ENCODE assay signal across 15 cellular contexts in the genomic region with DNA sequence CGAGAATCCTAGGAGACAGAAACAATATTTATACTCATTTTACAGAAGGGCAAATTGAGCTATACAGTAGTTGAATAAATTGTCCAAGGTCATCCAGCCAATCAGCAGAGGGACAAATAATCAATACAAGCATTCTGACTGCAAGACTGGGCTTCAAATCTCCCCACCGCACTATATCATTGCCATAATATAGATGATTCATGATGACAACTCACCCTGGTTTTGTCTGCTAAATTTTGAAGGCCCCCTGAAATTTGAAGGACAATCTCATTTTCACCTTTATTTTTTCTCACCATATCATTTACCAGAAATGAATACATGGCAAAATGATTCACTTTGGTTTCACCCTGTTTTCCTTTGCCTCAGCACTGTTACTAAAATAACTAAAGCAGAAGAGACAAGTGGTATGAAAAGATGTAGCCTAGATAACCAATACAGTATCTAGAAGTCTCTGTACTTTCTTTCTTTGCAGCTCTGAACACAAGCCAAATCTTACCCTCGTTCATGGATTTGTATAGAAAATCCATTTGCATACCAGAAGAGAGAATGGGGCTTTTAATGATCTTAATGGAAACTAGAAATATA.
DNase-seq lines count a peak whose midpoint lies in the region; FAIRE-seq and TF ChIP-seq lines count a peak whose summit lies in the region.
"Had no signal": no experiment of that assay in that cellular context is flagged by ENCODE, and none has a peak within 500 bp of the region (broad histone marks: within the 10 kb centered on the region; RNA-seq: fewer than 3 reads in every experiment).

No MANE protein-coding gene starts in this region.

- no peak overlapping the region for H3K4me3 Mint-ChIP-seq in activated T-cell treated with anti-CD3 and anti-CD28 coated beads, Interleukin-2, amount 50 U/mL, for 24 hours
- H3K4me3 Mint-ChIP-seq in stimulated activated naive CD8-positive, alpha-beta T cell treated with anti-CD3 and anti-CD28 coated beads, Interleukin-15, Interleukin-2, amounts not matched to agents 100 ng/mL and 50 ng/mL, for 24 hours: no peak overlapping the region
- H3K4me3 Mint-ChIP-seq: CD14-positive monocyte; CD8-positive, alpha-beta memory T cell had no signal

- H3K9me3 Mint-ChIP-seq in activated T-cell treated with anti-CD3 and anti-CD28 coated beads, Interleukin-2, amount 50 U/mL, for 24 hours: no peaks in the 10 kb centered on the region
- no peaks in the 10 kb centered on the region for H3K9me3 Mint-ChIP-seq in stimulated activated naive CD8-positive, alpha-beta T cell treated with anti-CD3 and anti-CD28 coated beads, Interleukin-15, Interleukin-2, amounts not matched to agents 100 ng/mL and 50 ng/mL, for 24 hours

- peaks cover 31% of the 10 kb centered on the region for H3K4me1 Mint-ChIP-seq in activated T-cell treated with anti-CD3 and anti-CD28 coated beads, Interleukin-2, amount 50 U/mL, for 24 hours (ENCODE audit: low read depth)
- H3K4me1 Mint-ChIP-seq in stimulated activated naive CD8-positive, alpha-beta T cell treated with anti-CD3 and anti-CD28 coated beads, Interleukin-15, Interleukin-2, amounts not matched to agents 100 ng/mL and 50 ng/mL, for 24 hours (ENCODE audit: low read depth): peaks cover 47% of the 10 kb centered on the region
- H3K4me1 Mint-ChIP-seq: CD14-positive monocyte had no signal

- H3K36me3 Mint-ChIP-seq in activated T-cell treated with anti-CD3 and anti-CD28 coated beads, Interleukin-2, amount 50 U/mL, for 24 hours (ENCODE audit: low read depth): no peaks in the 10 kb centered on the region
- peaks cover 4% of the 10 kb centered on the region for H3K36me3 Mint-ChIP-seq in stimulated activated naive CD8-positive, alpha-beta T cell treated with anti-CD3 and anti-CD28 coated beads, Interleukin-15, Interleukin-2, amounts not matched to agents 100 ng/mL and 50 ng/mL, for 24 hours (ENCODE audit: low read depth)
- H3K36me3 Mint-ChIP-seq: CD14-positive monocyte; CD8-positive, alpha-beta memory T cell had no signal

- no peak for DNase-seq in activated T-cell treated with anti-CD3 and anti-CD28 coated beads, Interleukin-2, amount 50 U/mL, for 24 hours
- DNase-seq in activated T-cell treated with anti-CD3 and anti-CD28 coated beads, Interleukin-2, amount 50 U/mL, for 1 hour: no peak
- no peak for DNase-seq in GM12892 (ENCODE audit: insufficient read length)
- peak; percentile 15 to 17 for DNase-seq in NCI-H526 (lab: John Stamatoyannopoulos, UW)
- no peak for DNase-seq in stimulated activated CD4-positive, alpha-beta T cell treated with anti-CD3 and anti-CD28 coated beads, Interleukin-4, amount 100 ng/mL, for 1 hour
- no peak for DNase-seq in Ammon's horn (ENCODE audit: low spot score)
- DNase-seq: Caco-2; CD8-positive, alpha-beta memory T cell; DND-41; GDM1 had no signal

- FAIRE-seq in GM12892 (lab: Jason Lieb, UNC): peak; percentile 5
- FAIRE-seq: A204.1, GM19239, H1 had no signal

- H3K27ac Mint-ChIP-seq in activated T-cell treated with anti-CD3 and anti-CD28 coated beads, Interleukin-2, amount 50 U/mL, for 24 hours: peak overlapping the region; percentile 58
- peak overlapping the region; percentile 5 for H3K27ac Mint-ChIP-seq in stimulated activated naive CD8-positive, alpha-beta T cell treated with anti-CD3 and anti-CD28 coated beads, Interleukin-15, Interleukin-2, amounts not matched to agents 100 ng/mL and 50 ng/mL, for 24 hours
- H3K27ac Mint-ChIP-seq: CD14-positive monocyte; CD8-positive, alpha-beta memory T cell had no signal

- TF ChIP-seq POLR2A in GM12892 (IDR thresholded peaks at IDR 0.05; ENCODE audit: low read depth, low read length): no peak

- H3K27me3 Mint-ChIP-seq in activated T-cell treated with anti-CD3 and anti-CD28 coated beads, Interleukin-2, amount 50 U/mL, for 24 hours: no peaks in the 10 kb centered on the region
- H3K27me3 Mint-ChIP-seq in stimulated activated naive CD8-positive, alpha-beta T cell treated with anti-CD3 and anti-CD28 coated beads, Interleukin-15, Interleukin-2, amounts not matched to agents 100 ng/mL and 50 ng/mL, for 24 hours: no peaks in the 10 kb centered on the region
- H3K27me3 Mint-ChIP-seq: CD8-positive, alpha-beta memory T cell had no signal

Comparison
In these comparisons a context has a peak if more than half of its experiments do, and no peak if none do; other contexts are left out.
1. DNase-seq: peak in NCI-H526 (2 of 2); none in activated T-cell treated with anti-CD3 and anti-CD28 coated beads, Interleukin-2, amount 50 U/mL, for 24 hours (single experiment), activated T-cell treated with anti-CD3 and anti-CD28 coated beads, Interleukin-2, amount 50 U/mL, for 1 hour (single experiment), GM12892 (single experiment), stimulated activated CD4-positive, alpha-beta T cell treated with anti-CD3 and anti-CD28 coated beads, Interleukin-4, amount 100 ng/mL, for 1 hour (single experiment) and Ammon's horn (single experiment).